ENCODE assay signal across 9 cellular contexts in the genomic region with DNA sequence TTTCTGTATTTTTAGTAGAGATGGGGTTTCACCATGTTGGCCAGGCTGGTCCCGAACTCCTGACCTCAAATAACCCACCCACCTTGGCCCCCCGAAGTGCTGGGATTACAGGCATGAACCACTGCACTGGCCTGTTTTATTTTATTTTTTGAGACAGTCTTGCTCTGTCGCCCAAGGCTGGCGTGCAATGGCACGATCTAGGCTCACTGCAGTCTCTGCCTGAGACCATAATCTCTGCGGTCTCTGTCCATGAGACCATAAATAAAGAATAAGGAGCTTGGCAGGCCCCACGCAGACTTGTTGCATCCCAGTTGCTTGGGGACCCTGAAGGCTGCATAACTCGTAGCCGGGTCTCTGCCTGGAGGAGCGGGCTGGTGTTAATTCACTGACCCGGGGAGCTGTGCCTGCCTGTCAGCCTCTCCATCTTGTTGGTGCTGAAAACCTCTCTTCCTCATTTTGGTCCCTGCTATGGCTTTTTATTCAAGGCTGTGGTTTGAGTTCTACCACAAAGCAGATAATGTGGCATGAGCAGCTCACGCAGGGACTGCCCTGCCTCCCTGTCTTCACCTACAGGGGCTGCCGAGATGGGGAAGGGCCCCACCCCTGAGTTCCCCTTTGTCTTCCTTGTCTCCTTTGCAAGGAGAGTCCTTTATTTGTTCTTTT.
DNase-seq lines count a peak whose midpoint lies in the region; ATAC-seq, FAIRE-seq and TF ChIP-seq lines count a peak whose summit lies in the region.
"Had no signal": no experiment of that assay in that cellular context is flagged by ENCODE, and none has a peak within 500 bp of the region (broad histone marks: within the 10 kb centered on the region; RNA-seq: fewer than 3 reads in every experiment).

No MANE protein-coding gene starts in this region.

- H3K36me3 ChIP-seq in K562 (ENCODE audit: control insufficient read depth, insufficient read depth, low read length) (peaks cover 4% of the 10 kb centered on the region; the same call in 1 of the 3 replicates), osteoblast (ENCODE audit: insufficient read depth, low read length) (no peaks in the 10 kb centered on the region)

- TF ChIP-seq EP300 in K562 (IDR thresholded peaks at IDR 0.05; ENCODE audit: low read length), result no peak

- H3K4me2 ChIP-seq in K562 (ENCODE audit: insufficient read depth, low read length), result no peak overlapping the region
- H3K4me2 ChIP-seq in osteoblast (ENCODE audit: insufficient read depth, low read length), result no peak overlapping the region

- peaks cover 11% of the 10 kb centered on the region for H3K9me1 ChIP-seq in K562 (ENCODE audit: control insufficient read depth, insufficient read depth, low read length)

- TF ChIP-seq CTCF in K562 (IDR thresholded peaks at IDR 0.05 in 2 of 3, conservative IDR thresholded peaks at IDR 0.05 in 1 of 3; ENCODE audit: insufficient read depth in 2 of 3, low read depth in 1 of 3, low read length in 3 of 3) (no peak), osteoblast (IDR thresholded peaks at IDR 0.05; ENCODE audit: extremely low read depth, low read depth, low read length) (no peak)

- no peak for TF ChIP-seq RAD21 in K562 (CRISPR knock-in tag; conservative IDR thresholded peaks at IDR 0.05 in 1 of 2, IDR thresholded peaks at IDR 0.05 in 1 of 2)

- H3K79me2 ChIP-seq in K562 (ENCODE audit: control insufficient read depth, insufficient read depth, low read length) (peaks cover 37% of the 10 kb centered on the region), osteoblast (ENCODE audit: insufficient read depth, low read length) (no peaks in the 10 kb centered on the region)

- ATAC-seq in GM21515 (IDR thresholded peaks at IDR 0.05; ENCODE audit: unreplicated experiment) (peak; percentile 54), K562 (no peak), HG02840 (IDR thresholded peaks at IDR 0.05; ENCODE audit: low FRiP score, unreplicated experiment) (no peak)

- H3K9ac ChIP-seq in K562 (ENCODE audit: insufficient read depth in 1 of 2, low read depth in 2 of 2, low read length in 2 of 2), result no peak overlapping the region

- BruUV-seq in K562 (replicated peaks; lab: Mats Ljungman, UMichigan), result no TSS peak

- H2AFZ ChIP-seq in K562 (ENCODE audit: low read depth, low read length) (no peak overlapping the region), osteoblast (ENCODE audit: low read length) (no peak overlapping the region)

- H3K27ac ChIP-seq in K562 (ENCODE audit: extremely low read depth, low read depth, low read length) (no peak overlapping the region), osteoblast (ENCODE audit: low read depth, low read length) (no peak overlapping the region)

- H3K27me3 ChIP-seq in K562 (ENCODE audit: control insufficient read depth in 2 of 2, insufficient read depth in 2 of 2, low read length in 2 of 2), result no peaks in the 10 kb centered on the region
- no peaks in the 10 kb centered on the region for H3K27me3 ChIP-seq in osteoblast (ENCODE audit: insufficient read depth, low read length)

- peaks cover 8% of the 10 kb centered on the region for H4K20me1 ChIP-seq in K562 (replicated peaks; ENCODE audit: control insufficient read depth, insufficient read depth, low read length)
- H4K20me1 ChIP-seq in osteoblast (ENCODE audit: insufficient read depth, low read length), result no peaks in the 10 kb centered on the region

- H3K9me3 ChIP-seq in K562 (replicated peaks; ENCODE audit: control insufficient read depth, insufficient read depth, low read depth, low read length) (no peaks in the 10 kb centered on the region), osteoblast (ENCODE audit: low read depth, low read length) (no peaks in the 10 kb centered on the region)

- TF ChIP-seq POLR2A in GM12891 (IDR thresholded peaks at IDR 0.05; ENCODE audit: low read depth, low read length), result no peak
- TF ChIP-seq POLR2A in K562 (conservative IDR thresholded peaks at IDR 0.05), result no peak

- FAIRE-seq in GM12891 (lab: Jason Lieb, UNC) (peak; percentile 75), K562 (lab: Jason Lieb, UNC) (no peak)

- H3K4me1 ChIP-seq in K562 (replicated peaks in 1 of 2; ENCODE audit: control insufficient read depth in 2 of 2, insufficient read depth in 2 of 2, low read length in 2 of 2) (peaks cover 16 to 31% of the 10 kb centered on the region in 2 experiments), osteoblast (ENCODE audit: insufficient read depth, low read length) (no peaks in the 10 kb centered on the region)

- POLR2A ChIA-PET in K562 (lab: Yijun Ruan, JAX), result interaction anchor here (1.3 kb wide), 1 partner anchor 23 kb away, joined by 5 read pairs; no protein-coding TSS in a partner anchor

- WGBS in K562 (ENCODE audit: insufficient coverage, low coverage, missing lambda C conversion rate), result 68% methylated on average over 13 of the region's 13 CpGs

- in situ Hi-C loops in K562 (cut with MboI), result no loop called here

- DNase-seq in GM12891 (ENCODE audit: insufficient read length, low spot score) (peak; percentile 47), KG1 (lab: John Stamatoyannopoulos, UW) (peak; percentile 25), K562 (ENCODE audit: extremely low read depth in 1 of 4, low spot score in 3 of 4) (peak in 1 of 4 experiments; percentile 16), osteoblast (ENCODE audit: insufficient read length, low spot score, missing footprints) (no peak), T-helper 9 cell (no peak)
- DNase-seq in activated effector memory CD4-positive, alpha-beta T cell treated with anti-CD3 and anti-CD28 coated beads, Interleukin-2, amount 50 U/mL, for 16 hours, result no peak
- DNase-seq: mesenchymal stem cell had no signal

- intact Hi-C loops in K562 (cut with micrococcal nuclease), result no loop called here

- CTCF ChIA-PET in K562 (lab: Yijun Ruan, JAX; ENCODE audit: low intra/inter-chr PET ratio), result no interaction called here

- H3K4me3 ChIP-seq in K562, result no peak overlapping the region
- H3K4me3 ChIP-seq in osteoblast (ENCODE audit: insufficient read depth, low read length), result no peak overlapping the region

TF ChIP-seq in GM12891, 5 proteins besides CTCF, POLR2A, EP300 and RAD21:
- TF ChIP-seq SPI1 (IDR thresholded peaks at IDR 0.05; ENCODE audit: low read depth, low read length) (peak; percentile 91), PAX5 (IDR thresholded peaks at IDR 0.05; ENCODE audit: insufficient read depth, low read length, severe bottlenecking) (no peak), POLR2AphosphoS5 (IDR thresholded peaks at IDR 0.05; ENCODE audit: low read depth, low read length) (no peak), POU2F2 (IDR thresholded peaks at IDR 0.05; ENCODE audit: low read depth, low read length) (no peak)
TF ChIP-seq in GM12891: peak in this region for 1.

TF ChIP-seq in K562, 482 proteins besides CTCF, POLR2A, EP300 and RAD21:
- TF ChIP-seq SPI1 (IDR thresholded peaks at IDR 0.05; ENCODE audit: borderline replicate concordance, low read depth, low read length) (peak; percentile 83), ESRRA (IDR thresholded peaks at IDR 0.05; ENCODE audit: borderline replicate concordance, low read depth) (peak; percentile 49; the same call in 1 of the 2 replicates), NRF1 (conservative IDR thresholded peaks at IDR 0.05 in 1 of 2, IDR thresholded peaks at IDR 0.05 in 1 of 2) (0 out of 4 replicates have a peak, but pooled peaks have one; percentile 9 to 16), SOX6 (IDR thresholded peaks at IDR 0.05) (peak; percentile 30; the same call in 1 of the 2 replicates), TGIF2 (CRISPR knock-in tag; IDR thresholded peaks at IDR 0.05) (no peak), ZBTB1 (CRISPR knock-in tag; IDR thresholded peaks at IDR 0.05; ENCODE audit: borderline replicate concordance, low read depth) (peak; percentile 72; the same call in 1 of the 2 replicates), MEIS2 (IDR thresholded peaks at IDR 0.05; ENCODE audit: partially characterized antibody) (peak; percentile 31), CTBP1 (IDR thresholded peaks at IDR 0.05; ENCODE audit: borderline replicate concordance) (peak; percentile 48; the same call in 1 of the 2 replicates)
- TF ChIP-seq, protein P1, sequence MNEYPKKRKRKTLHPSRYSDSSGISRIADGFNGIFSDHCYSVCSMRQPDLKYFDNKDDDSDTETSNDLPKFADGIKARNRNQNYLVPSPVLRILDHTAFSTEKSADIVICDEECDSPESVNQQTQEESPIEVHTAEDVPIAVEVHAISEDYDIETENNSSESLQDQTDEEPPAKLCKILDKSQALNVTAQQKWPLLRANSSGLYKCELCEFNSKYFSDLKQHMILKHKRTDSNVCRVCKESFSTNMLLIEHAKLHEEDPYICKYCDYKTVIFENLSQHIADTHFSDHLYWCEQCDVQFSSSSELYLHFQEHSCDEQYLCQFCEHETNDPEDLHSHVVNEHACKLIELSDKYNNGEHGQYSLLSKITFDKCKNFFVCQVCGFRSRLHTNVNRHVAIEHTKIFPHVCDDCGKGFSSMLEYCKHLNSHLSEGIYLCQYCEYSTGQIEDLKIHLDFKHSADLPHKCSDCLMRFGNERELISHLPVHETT (CRISPR knock-in tag; conservative IDR thresholded peaks at IDR 0.05 in 1 of 2, IDR thresholded peaks at IDR 0.05 in 1 of 2), result no peak
- TF ChIP-seq, protein P2, sequence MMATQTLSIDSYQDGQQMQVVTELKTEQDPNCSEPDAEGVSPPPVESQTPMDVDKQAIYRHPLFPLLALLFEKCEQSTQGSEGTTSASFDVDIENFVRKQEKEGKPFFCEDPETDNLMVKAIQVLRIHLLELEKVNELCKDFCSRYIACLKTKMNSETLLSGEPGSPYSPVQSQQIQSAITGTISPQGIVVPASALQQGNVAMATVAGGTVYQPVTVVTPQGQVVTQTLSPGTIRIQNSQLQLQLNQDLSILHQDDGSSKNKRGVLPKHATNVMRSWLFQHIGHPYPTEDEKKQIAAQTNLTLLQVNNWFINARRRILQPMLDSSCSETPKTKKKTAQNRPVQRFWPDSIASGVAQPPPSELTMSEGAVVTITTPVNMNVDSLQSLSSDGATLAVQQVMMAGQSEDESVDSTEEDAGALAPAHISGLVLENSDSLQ (IDR thresholded peaks at IDR 0.05), result peak; percentile 28; the same call in 1 of the 2 replicates
- TF ChIP-seq, protein P3, sequence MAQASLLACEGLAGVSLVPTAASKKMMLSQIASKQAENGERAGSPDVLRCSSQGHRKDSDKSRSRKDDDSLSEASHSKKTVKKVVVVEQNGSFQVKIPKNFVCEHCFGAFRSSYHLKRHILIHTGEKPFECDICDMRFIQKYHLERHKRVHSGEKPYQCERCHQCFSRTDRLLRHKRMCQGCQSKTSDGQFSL (CRISPR knock-in tag; IDR thresholded peaks at IDR 0.05), result no peak
- TF ChIP-seq, protein P3 (tag; IDR thresholded peaks at IDR 0.05), result no peak

Comparison
In these comparisons a context has a peak if more than half of its experiments do, and no peak if none do; other contexts are left out.
1. DNase-seq: peak in GM12891 (single experiment) and KG1 (single experiment); none in activated effector memory CD4-positive, alpha-beta T cell treated with anti-CD3 and anti-CD28 coated beads, Interleukin-2, amount 50 U/mL, for 16 hours (single experiment), osteoblast (single experiment) and T-helper 9 cell (single experiment).